ENCODE assay signal across 1 cellular context in genomic region chr1:16644179-16645043, GRCh38.
A peak's percentile ranks its signal among the peaks of the same experiment; 100 is the strongest.
TF ChIP-seq lines count a peak whose summit lies in the region.

No MANE protein-coding gene starts in this region.

TF ChIP-seq in HepG2, 621 proteins besides CTCF, POLR2A, EP300 and RAD21 (continued from another document and continues in another):
- TF ChIP-seq RNF219 (CRISPR knock-in tag; IDR thresholded peaks at IDR 0.05) (peak; percentile 99), ZBTB42 (CRISPR knock-in tag; IDR thresholded peaks at IDR 0.05) (peak; percentile 60), NR2F2 (IDR thresholded peaks at IDR 0.05; ENCODE audit: borderline replicate concordance, low read depth) (no peak), PHF20 (CRISPR knock-in tag; IDR thresholded peaks at IDR 0.05) (no peak), THAP11 (CRISPR knock-in tag; IDR thresholded peaks at IDR 0.05) (peak; percentile 96), HBP1 (CRISPR knock-in tag; IDR thresholded peaks at IDR 0.05; ENCODE audit: low read depth) (peak; percentile 99), BCLAF1 (IDR thresholded peaks at IDR 0.05) (no peak), ZNF839 (CRISPR knock-in tag; IDR thresholded peaks at IDR 0.05; ENCODE audit: borderline replicate concordance) (peak; percentile 96; the same call in 1 of the 2 replicates), SP2 (CRISPR knock-in tag; IDR thresholded peaks at IDR 0.05) (peak; percentile 60), ZNF709 (CRISPR knock-in tag; IDR thresholded peaks at IDR 0.05) (peak; percentile 97), ETS1 (CRISPR knock-in tag; IDR thresholded peaks at IDR 0.05) (peak; percentile 91; the same call in 1 of the 2 replicates), ZNF260 (CRISPR knock-in tag; IDR thresholded peaks at IDR 0.05; ENCODE audit: borderline replicate concordance, low read depth) (peak; percentile 87), RFX1 (IDR thresholded peaks at IDR 0.05) (no peak; the same call in 1 of the 2 replicates), ZNF749 (CRISPR knock-in tag; IDR thresholded peaks at IDR 0.05; ENCODE audit: borderline replicate concordance) (peak; percentile 93), ZNF772 (CRISPR knock-in tag; IDR thresholded peaks at IDR 0.05) (peak; percentile 100), IRX3 (CRISPR knock-in tag; IDR thresholded peaks at IDR 0.05; ENCODE audit: borderline replicate concordance, low read depth) (no peak; the same call in 1 of the 2 replicates), ZNF607 (CRISPR knock-in tag; IDR thresholded peaks at IDR 0.05; ENCODE audit: borderline replicate concordance) (peak; percentile 95), SMYD3 (CRISPR knock-in tag; IDR thresholded peaks at IDR 0.05) (peak; percentile 55), ZNF891 (CRISPR knock-in tag; IDR thresholded peaks at IDR 0.05) (peak; percentile 85), POLR2G (IDR thresholded peaks at IDR 0.05; ENCODE audit: low read depth, low read length) (peak; percentile 93), MIER3 (CRISPR knock-in tag; IDR thresholded peaks at IDR 0.05; ENCODE audit: borderline replicate concordance) (peak; percentile 100), ZNF770 (CRISPR knock-in tag; IDR thresholded peaks at IDR 0.05) (peak; percentile 98), CEBPG (CRISPR knock-in tag; IDR thresholded peaks at IDR 0.05) (0 out of 2 replicates have a peak, but pooled peaks have one; percentile 64), RCOR2 (CRISPR knock-in tag; IDR thresholded peaks at IDR 0.05) (peak; percentile 47; the same call in 1 of the 2 replicates), YY1 (IDR thresholded peaks at IDR 0.05; ENCODE audit: insufficient read depth, insufficient replicate concordance, low read depth, low read length) (peak; percentile 87), CREM (IDR thresholded peaks at IDR 0.05) (no peak), CREM (CRISPR knock-in tag; IDR thresholded peaks at IDR 0.05) (0 out of 2 replicates have a peak, but pooled peaks have one; percentile 30), SOX6 (IDR thresholded peaks at IDR 0.05) (no peak), SOX6 (CRISPR knock-in tag; IDR thresholded peaks at IDR 0.05) (peak; percentile 89), GFI1 (CRISPR knock-in tag; IDR thresholded peaks at IDR 0.05; ENCODE audit: borderline replicate concordance) (peak; percentile 68), KLF16 (CRISPR knock-in tag; IDR thresholded peaks at IDR 0.05) (peak; percentile 38 to 99; a peak in 3 of 4 replicates), PBX2 (CRISPR knock-in tag; IDR thresholded peaks at IDR 0.05) (peak; percentile 51; the same call in 1 of the 2 replicates), MXD4 (CRISPR knock-in tag; IDR thresholded peaks at IDR 0.05) (peak; percentile 98), HOXD1 (CRISPR knock-in tag; IDR thresholded peaks at IDR 0.05) (peak; percentile 98), THAP8 (CRISPR knock-in tag; IDR thresholded peaks at IDR 0.05; ENCODE audit: borderline replicate concordance) (peak; percentile 99), USF2 (IDR thresholded peaks at IDR 0.05; ENCODE audit: low read depth, low read length) (peak; percentile 45; the same call in 1 of the 2 replicates), USF2 (CRISPR knock-in tag; IDR thresholded peaks at IDR 0.05; ENCODE audit: borderline replicate concordance) (no peak; the same call in 1 of the 2 replicates), ZBTB2 (CRISPR knock-in tag; IDR thresholded peaks at IDR 0.05; ENCODE audit: low read depth) (peak; percentile 83), LCORL (IDR thresholded peaks at IDR 0.05) (0 out of 2 replicates have a peak, but pooled peaks have one; percentile 33), LCORL (CRISPR knock-in tag; IDR thresholded peaks at IDR 0.05) (peak; percentile 96), MTA1 (CRISPR knock-in tag; IDR thresholded peaks at IDR 0.05; ENCODE audit: borderline replicate concordance) (peak; percentile 87), NKX3-1 (CRISPR knock-in tag; IDR thresholded peaks at IDR 0.05) (peak; percentile 79), ZNF230 (CRISPR knock-in tag; IDR thresholded peaks at IDR 0.05) (peak; percentile 85), PITX1 (CRISPR knock-in tag; IDR thresholded peaks at IDR 0.05) (peak; percentile 93), ZBTB49 (CRISPR knock-in tag; IDR thresholded peaks at IDR 0.05; ENCODE audit: borderline replicate concordance) (no peak; the same call in 1 of the 2 replicates), KMT2B (CRISPR knock-in tag; IDR thresholded peaks at IDR 0.05) (peak; percentile 100), ZNF44 (CRISPR knock-in tag; IDR thresholded peaks at IDR 0.05) (peak; percentile 87), RXRA (CRISPR knock-in tag; IDR thresholded peaks at IDR 0.05) (peak; percentile 97), MIER2 (CRISPR knock-in tag; IDR thresholded peaks at IDR 0.05) (peak; percentile 86)
